In the genomic region with DNA sequence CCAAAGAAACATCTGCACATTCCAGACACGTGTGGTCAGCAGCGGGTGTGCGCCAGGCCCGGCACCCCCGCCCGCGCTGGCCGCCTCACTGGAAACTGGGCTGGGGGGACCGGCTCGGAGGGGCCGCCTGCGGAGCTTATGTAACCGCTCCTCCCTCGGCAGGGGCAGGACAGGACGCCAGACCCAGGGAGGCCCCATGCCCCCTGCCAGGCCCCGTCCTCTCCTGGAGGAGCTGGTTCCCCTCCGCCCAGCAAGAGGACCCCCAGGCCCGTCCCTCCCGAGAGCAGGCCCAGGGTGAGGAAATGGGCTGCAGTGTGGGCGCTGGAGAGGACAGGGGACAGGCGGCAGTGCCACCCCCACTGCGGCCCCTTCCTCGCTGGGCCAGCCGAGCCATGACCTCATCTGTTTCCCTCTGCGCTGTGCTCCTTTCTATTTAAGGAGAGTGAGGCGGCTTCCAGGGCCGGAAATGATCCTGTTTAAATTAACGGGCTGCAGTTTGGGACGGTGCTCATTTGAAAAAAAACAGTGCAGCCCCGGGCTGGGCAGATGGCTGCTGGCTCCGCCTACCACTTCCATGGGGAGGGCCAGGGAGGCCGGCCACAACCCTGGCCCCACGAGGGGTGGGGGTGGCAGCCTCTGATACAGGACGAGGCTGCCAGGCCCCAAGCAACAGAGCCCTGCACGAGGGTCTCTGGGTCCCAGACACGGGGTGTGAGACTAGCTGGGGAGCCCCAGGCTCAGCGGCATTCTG, we compare ENCODE assay signal across 1 cellular context.
TF ChIP-seq lines count a peak whose summit lies in the region.

No MANE protein-coding gene starts in this region.

TF ChIP-seq in K562, 482 proteins besides CTCF, POLR2A, EP300 and RAD21:
- 0 out of 2 replicates have a peak, but pooled peaks have one; percentile 2 for TF ChIP-seq POLR2G (IDR thresholded peaks at IDR 0.05; ENCODE audit: low read depth, low read length)
